ENCODE assay signal across 8 cellular contexts in genomic region chr22:41091139-41092022, GRCh38. TPM values are rescaled to one million over a fixed set of nuclear protein-coding genes. Genes with fewer than 3 reads are reported as not detected.
DNase-seq lines count a peak whose midpoint lies in the region; ATAC-seq and TF ChIP-seq lines count a peak whose summit lies in the region.

No MANE protein-coding gene starts in this region.

- H3K14ac ChIP-seq in H9 (ENCODE audit: insufficient read depth, low read length) = peak overlapping the region; percentile 99

- H3K27ac ChIP-seq in H9 (ENCODE audit: insufficient read length, low read depth, low read length) = peak overlapping the region; percentile 89

- DNase-seq in ELR (ENCODE audit: low read depth) (peak; percentile 99), H9 (peak; percentile 98), MG63 (peak; percentile 97), SHP77 (lab: John Stamatoyannopoulos, UW) (peak; percentile 94 to 96), activated gamma-delta T cell (lab: John Stamatoyannopoulos, UW) (peak; percentile 99), fibroblast of the aortic adventitia (ENCODE audit: low read depth) (peak; percentile 99)
- peak; percentile 100 for DNase-seq in stimulated activated naive CD8-positive, alpha-beta T cell treated with anti-CD3 and anti-CD28 coated beads, Interleukin-15, Interleukin-2, amounts not matched to agents 100 U/mL and 50 U/mL, for 24 hours

- no peak overlapping the region for H2AFZ ChIP-seq in H9 (ENCODE audit: low read length)

- no CpG with 5 or more reads among the region's 66 CpGs for WGBS in H9 (ENCODE audit: extremely low coverage, insufficient read length, low lambda C conversion rate)

- H4K5ac ChIP-seq in H9 (ENCODE audit: insufficient read length, low read depth, low read length) = peak overlapping the region; percentile 54

- H3K36me3 Mint-ChIP-seq in H9 (ENCODE audit: insufficient read depth in 1 of 3, low read depth in 3 of 3) (peaks cover 9 to 24% (median 24%) of the 10 kb centered on the region in 3 experiments), nephron (ENCODE audit: low read depth) (peaks cover 6% of the 10 kb centered on the region)

- no peak overlapping the region for H2AK5ac ChIP-seq in H9 (ENCODE audit: insufficient read length, low read length)

- no peaks in the 10 kb centered on the region for H3K27me3 Mint-ChIP-seq in H9 (ENCODE audit: low read depth)
- H3K27me3 Mint-ChIP-seq in nephron (ENCODE audit: low read depth) = no peaks in the 10 kb centered on the region

- H3K27me3 ChIP-seq in H9 (ENCODE audit: insufficient read depth, low read length) (no peaks in the 10 kb centered on the region), MG63 (no peaks in the 10 kb centered on the region)

- H2BK5ac ChIP-seq in H9 (ENCODE audit: insufficient read length, low read length) = peak overlapping the region; percentile 96

- no peak overlapping the region for H3K23ac ChIP-seq in H9 (ENCODE audit: insufficient read length, low read depth, low read length)

- no peaks in the 10 kb centered on the region for H4K20me1 ChIP-seq in H9 (ENCODE audit: control insufficient read depth, insufficient read depth, insufficient read length)

- H3K36me3 ChIP-seq in MG63 = peaks cover 14% of the 10 kb centered on the region

- no peak overlapping the region for H2BK20ac ChIP-seq in H9 (ENCODE audit: low read depth, low read length, poor library complexity, severe bottlenecking)

- H3K4me1 Mint-ChIP-seq in H9 (peaks cover 30 to 31% of the 10 kb centered on the region in 2 experiments), nephron (peaks cover 23% of the 10 kb centered on the region)

- no peak overlapping the region for H4K8ac ChIP-seq in H9 (replicated peaks; ENCODE audit: insufficient read length, low read depth, low read length)

- peak overlapping the region; percentile 93 for H3K4me2 ChIP-seq in H9 (ENCODE audit: insufficient read depth, insufficient read length, low read length)

- H3K79me2 ChIP-seq in H9 (ENCODE audit: insufficient read depth, low read length) = peaks cover 38% of the 10 kb centered on the region

- H3T11ph ChIP-seq in H9 (ENCODE audit: low read length) = no peak overlapping the region

- peak overlapping the region; percentile 89 for H3K9ac ChIP-seq in H9 (ENCODE audit: extremely low read depth, insufficient read length, low read length)

- peak overlapping the region; percentile 97 to 99 for H3K4me3 Mint-ChIP-seq in H9
- H3K4me3 Mint-ChIP-seq in nephron = peak overlapping the region; percentile 96 to 99 (median 97)

- H4K91ac ChIP-seq in H9 (ENCODE audit: insufficient read length, low read depth, low read length) = no peak overlapping the region

- peak; percentile 91 for ATAC-seq in stimulated activated naive CD8-positive, alpha-beta T cell treated with anti-CD3 and anti-CD28 coated beads, Interleukin-15, Interleukin-2, amounts not matched to agents 100 U/mL and 50 U/mL, for 24 hours

- no peaks in the 10 kb centered on the region for H3K79me1 ChIP-seq in H9 (ENCODE audit: insufficient read depth, low read depth, low read length, poor library complexity, severe bottlenecking)

- peak overlapping the region; percentile 80 for H3K4me3 ChIP-seq in MG63
- H3K4me3 ChIP-seq in fibroblast of the aortic adventitia (ENCODE audit: low read depth, low read length) = peak overlapping the region; percentile 89

- TF ChIP-seq CTCF in H9 (conservative IDR thresholded peaks at IDR 0.05) (no peak), fibroblast of the aortic adventitia (IDR thresholded peaks at IDR 0.05; ENCODE audit: insufficient read depth, low read length) (no peak), nephron (IDR thresholded peaks at IDR 0.05; ENCODE audit: unreplicated experiment in 3 of 3) (no peak)

- peaks cover 14% of the 10 kb centered on the region for H3K23me2 ChIP-seq in H9 (ENCODE audit: insufficient read length, low read depth, low read length, poor library complexity, severe bottlenecking)

- H3K9me3 Mint-ChIP-seq in H9 (no peaks in the 10 kb centered on the region), nephron (no peaks in the 10 kb centered on the region)

- H2BK12ac ChIP-seq in H9 (ENCODE audit: insufficient read length, low read depth, low read length) = peak overlapping the region; percentile 24

- peak overlapping the region; percentile 99 for H3K18ac ChIP-seq in H9 (ENCODE audit: insufficient read length, low read depth, low read length)

- peak overlapping the region; percentile 100 for H3K27ac Mint-ChIP-seq in H9
- peak overlapping the region; percentile 100 for H3K27ac Mint-ChIP-seq in nephron

- no peaks in the 10 kb centered on the region for H3K4me1 ChIP-seq in H9 (ENCODE audit: insufficient read depth, low read length)

- peak overlapping the region; percentile 73; the same call in 1 of the 2 replicates for H2BK15ac ChIP-seq in H9 (ENCODE audit: low read depth, low read length)

- H2BK120ac ChIP-seq in H9 (ENCODE audit: low read depth, low read length, poor library complexity, severe bottlenecking) = peak overlapping the region; percentile 87

- H3K56ac ChIP-seq in H9 (ENCODE audit: insufficient read length, low read depth, low read length) = no peak overlapping the region

- H3K4ac ChIP-seq in H9 (ENCODE audit: low read depth, low read length) = no peak overlapping the region; the same call in 1 of the 2 replicates

- H3K9me3 ChIP-seq in H9 (ENCODE audit: control insufficient read depth, low read depth, low read length) (no peaks in the 10 kb centered on the region), MG63 (no peaks in the 10 kb centered on the region)

RNA-seq across cellular contexts. Expression of gene EP300, which starts 1.0 kb away (rescaled TPM):
- 132 and 136 TPM in 2 replicates for total RNA-seq in H9 (2021)
- total RNA-seq in MG63 (2014; rRNA removed; shearing (Covaris generic); ENCODE audit: low replicate concordance) = 10.9 and 11.0 TPM in 2 replicates
- total RNA-seq in fibroblast of the aortic adventitia (ENCODE audit: low replicate concordance) = 49.0 and 85.5 TPM in 2 replicates

Comparison
In these comparisons a context has a peak if more than half of its experiments do, and no peak if none do; other contexts are left out.
1. Peak in every context shown above with its lines: DNase-seq, ATAC-seq, H3K4me3 ChIP-seq and H3K27ac ChIP-seq.